9 cellular contexts compared by ENCODE assay signal in genomic region chr11:120912504-120912903, GRCh38.
DNase-seq lines count a peak whose midpoint lies in the region; ATAC-seq, FAIRE-seq and TF ChIP-seq lines count a peak whose summit lies in the region.
"Had no signal": no experiment of that assay in that cellular context is flagged by ENCODE, and none has a peak within 500 bp of the region (broad histone marks: within the 10 kb centered on the region; RNA-seq: fewer than 3 reads in every experiment).

No MANE protein-coding gene starts in this region.

- peaks cover 0 to 4% of the 10 kb centered on the region in 2 donors for H3K9me3 Mint-ChIP-seq in effector memory CD8-positive, alpha-beta T cell

- no peak for FAIRE-seq in small intestine (lab: Jason Lieb, UNC)

- H3K27me3 Mint-ChIP-seq in effector memory CD8-positive, alpha-beta T cell = peaks cover 5 to 51% of the 10 kb centered on the region in 2 donors

- WGBS in small intestine, 3 donors = 45 to 53% (median 52%) methylated on average over 5 of the region's 5 CpGs

- no peak overlapping the region for H3K4me3 ChIP-seq in fibroblast of mammary gland (ENCODE audit: control insufficient read depth, low read depth, low read length)
- H3K4me3 ChIP-seq in small intestine (ENCODE audit: low read depth in 1 of 2, low read length in 2 of 2) = no peak overlapping the region
- H3K4me3 ChIP-seq: SJSA1 had no signal

- no peaks in the 10 kb centered on the region for H3K27me3 ChIP-seq in small intestine (ENCODE audit: control insufficient read depth in 2 of 2, insufficient read depth in 2 of 2, low read length in 2 of 2)
- H3K27me3 ChIP-seq: SJSA1 had no signal

- H3K9me3 ChIP-seq in small intestine (ENCODE audit: control insufficient read depth, low read depth) = no peaks in the 10 kb centered on the region
- H3K9me3 ChIP-seq: SJSA1 had no signal

- no peak overlapping the region for H3K27ac ChIP-seq in small intestine (ENCODE audit: low read depth in 1 of 2, low read length in 1 of 2)
- H3K27ac ChIP-seq: SJSA1 had no signal

- DNase-seq in NCI-H345 treated with DMSO at 0.1 percent for 48 hours (lab: John Stamatoyannopoulos, UW; ENCODE audit: unreplicated experiment) (peak; percentile 5), NCI-H345 (lab: John Stamatoyannopoulos, UW) (no peak), NCI-H748 treated with DMSO at 0.1 percent for 48 hours (lab: John Stamatoyannopoulos, UW) (peak; percentile 3), fibroblast of mammary gland (ENCODE audit: low read depth) (peak; percentile 57), small intestine (peak; percentile 35), omental fat pad (ENCODE audit: low spot score) (no peak)
- no peak for DNase-seq in effector memory CD8-positive, alpha-beta T cell

- no peak overlapping the region for H3K27ac Mint-ChIP-seq in effector memory CD8-positive, alpha-beta T cell

- no peak overlapping the region for H3K4me3 Mint-ChIP-seq in effector memory CD8-positive, alpha-beta T cell

- H3K36me3 ChIP-seq in small intestine (ENCODE audit: control insufficient read depth in 2 of 2, insufficient read depth in 2 of 2, low read length in 2 of 2) = no peaks in the 10 kb centered on the region
- H3K36me3 ChIP-seq: SJSA1 had no signal

- H3K4me1 ChIP-seq in small intestine (ENCODE audit: control insufficient read depth in 2 of 2, insufficient read depth in 1 of 2, low read depth in 1 of 2, low read length in 1 of 2) = no peaks in the 10 kb centered on the region
- H3K4me1 ChIP-seq: SJSA1 had no signal

- ATAC-seq in omental fat pad (ENCODE audit: low FRiP score) (no peak), GM21381 (IDR thresholded peaks at IDR 0.05; ENCODE audit: unreplicated experiment) (no peak)
- ATAC-seq in effector memory CD8-positive, alpha-beta T cell (replicated peaks) = no peak

- peak; percentile 47 for TF ChIP-seq CTCF in fibroblast of mammary gland (conservative IDR thresholded peaks at IDR 0.05; ENCODE audit: control insufficient read depth, insufficient read depth, low read depth, low read length)
- no peak for TF ChIP-seq CTCF in omental fat pad (IDR thresholded peaks at IDR 0.05)

- H3K4me1 Mint-ChIP-seq in effector memory CD8-positive, alpha-beta T cell (ENCODE audit: low read depth in 2 of 2) = peaks cover 0 to 41% of the 10 kb centered on the region in 2 donors

- no peaks in the 10 kb centered on the region for H3K36me3 Mint-ChIP-seq in effector memory CD8-positive, alpha-beta T cell (ENCODE audit: insufficient read depth)

Comparison
In these comparisons a context has a peak if more than half of its experiments do, and no peak if none do; other contexts are left out.
1. DNase-seq: peak in NCI-H345 treated with DMSO at 0.1 percent for 48 hours (single experiment), NCI-H748 treated with DMSO at 0.1 percent for 48 hours (single experiment), fibroblast of mammary gland (single experiment) and small intestine (single experiment); none in NCI-H345 (single experiment), omental fat pad (single experiment) and effector memory CD8-positive, alpha-beta T cell (0 of 3).